In genomic region chr7:99901581-99901980, GRCh38 we compare ENCODE assay signal across 26 cellular contexts. TPM values are rescaled to one million over a fixed set of nuclear protein-coding genes. Genes with fewer than 3 reads are reported as not detected.
A peak's percentile ranks its signal among the peaks of the same experiment; 100 is the strongest.
DNase-seq lines count a peak whose midpoint lies in the region; ATAC-seq, FAIRE-seq and TF ChIP-seq lines count a peak whose summit lies in the region.
"Had no signal": no experiment of that assay in that cellular context is flagged by ENCODE, and none has a peak within 500 bp of the region (broad histone marks: within the 10 kb centered on the region; RNA-seq: fewer than 3 reads in every experiment).

No MANE protein-coding gene starts in this region.

- no peak overlapping the region for H2BK5ac ChIP-seq in H1 (ENCODE audit: low read depth, low read length)

- H3K36me3 ChIP-seq in H1 (ENCODE audit: control insufficient read depth in 2 of 4, insufficient read depth in 4 of 4, low read length in 3 of 4) (no peaks in the 10 kb centered on the region; a peak in 1 of 8 replicates), testis (ENCODE audit: low read depth, missing control alignments) (no peaks in the 10 kb centered on the region)

- TF ChIP-seq POLR2A in H1 (IDR thresholded peaks at IDR 0.05; ENCODE audit: control extremely low read depth in 1 of 2, low read depth in 2 of 2, low read length in 2 of 2) (no peak), testis (IDR thresholded peaks at IDR 0.05) (no peak)

- no peak overlapping the region for H2AK5ac ChIP-seq in H1 (ENCODE audit: low read depth, low read length)

- no peaks in the 10 kb centered on the region for H3K9me3 Mint-ChIP-seq in activated naive CD4-positive, alpha-beta T cell treated with anti-CD3 and anti-CD28 coated beads, Interleukin-2, amount 50 U/mL, for 72 hours
- H3K9me3 Mint-ChIP-seq in activated naive CD4-positive, alpha-beta T cell treated with anti-CD3 and anti-CD28 coated beads, Interleukin-2, amount 10 ng/mL, durations not matched to agents 7 days and 5 days, result no peaks in the 10 kb centered on the region

- no peak overlapping the region for H3K18ac ChIP-seq in H1 (ENCODE audit: extremely low read depth, low read length)

- H4K20me1 ChIP-seq in H1 (replicated peaks in 1 of 2; ENCODE audit: control insufficient read depth in 1 of 2, insufficient read depth in 2 of 2, low read length in 2 of 2), result no peaks in the 10 kb centered on the region

- DNase-seq in activated naive CD4-positive, alpha-beta T cell treated with anti-CD3 and anti-CD28 coated beads, Interleukin-2, amount 50 U/mL, for 72 hours (ENCODE audit: low spot score in 2 of 2), result no peak
- no peak for DNase-seq in activated naive CD4-positive, alpha-beta T cell treated with anti-CD3 and anti-CD28 coated beads, Interleukin-2, amount 10 ng/mL, durations not matched to agents 7 days and 5 days
- no peak for DNase-seq in H1 (ENCODE audit: low read depth in 1 of 2, low spot score in 2 of 2)
- no peak for DNase-seq in left ventricle myocardium superior
- peak; percentile 63 for DNase-seq in testis
- no peak for DNase-seq in GF-D8 (lab: John Stamatoyannopoulos, UW)
- no peak for DNase-seq in COR-L47 (lab: John Stamatoyannopoulos, UW)
- no peak for DNase-seq in SIG-M5 (lab: John Stamatoyannopoulos, UW)
- DNase-seq: DMS153, DND-41, GM23248, NCI-H1092, NCI-H1417 treated with DMSO at 0.1 percent for 48 hours, NCI-H1694 treated with DMSO at 0.1 percent for 48 hours, NCI-H2081, NCI-H2227 treated with DMSO at 0.1 percent for 48 hours, NCI-H526 treated with DMSO at 0.1 percent for 48 hours had no signal

- H3K4me1 ChIP-seq in H1 (replicated peaks in 1 of 4; ENCODE audit: control insufficient read depth in 3 of 4, insufficient read depth in 4 of 4, low read length in 3 of 4) (no peaks in the 10 kb centered on the region), testis (no peaks in the 10 kb centered on the region)
- H3K4me1 ChIP-seq: HAP-1 had no signal

- TF ChIP-seq CTCF in H1 (IDR thresholded peaks at IDR 0.05; ENCODE audit: control extremely low read depth in 1 of 3, insufficient read depth in 1 of 3, low read depth in 1 of 3, low read length in 3 of 3), result no peak
- TF ChIP-seq CTCF in testis (IDR thresholded peaks at IDR 0.05), result no peak

- H4K91ac ChIP-seq in H1 (replicated peaks; ENCODE audit: insufficient read length, low read length), result no peak overlapping the region

- ATAC-seq in activated naive CD4-positive, alpha-beta T cell treated with anti-CD3 and anti-CD28 coated beads, Interleukin-2, amount 50 U/mL, for 72 hours, result no peak
- ATAC-seq in left ventricle myocardium superior, result peak; percentile 90
- ATAC-seq: Panc1, SK-N-SH treated with all-trans-retinoic acid at 6 μM for 48 hours had no signal

- H3K14ac ChIP-seq in H1 (ENCODE audit: insufficient read length), result no peak overlapping the region

- H3K27ac Mint-ChIP-seq in activated naive CD4-positive, alpha-beta T cell treated with anti-CD3 and anti-CD28 coated beads, Interleukin-2, amount 50 U/mL, for 72 hours, result peak overlapping the region; percentile 11 to 16
- H3K27ac Mint-ChIP-seq in activated naive CD4-positive, alpha-beta T cell treated with anti-CD3 and anti-CD28 coated beads, Interleukin-2, amount 10 ng/mL, durations not matched to agents 7 days and 5 days, result no peak overlapping the region
- H3K27ac Mint-ChIP-seq: IgD-negative memory B cell had no signal

- no peak overlapping the region for H2BK120ac ChIP-seq in H1 (replicated peaks; ENCODE audit: low read depth, low read length)

- no peak overlapping the region for H3K23ac ChIP-seq in H1 (ENCODE audit: insufficient read length)

- CTCF ChIA-PET in activated naive CD4-positive, alpha-beta T cell treated with anti-CD3 and anti-CD28 coated beads, Interleukin-2, amount 10 ng/mL, durations not matched to agents 7 days and 5 days (lab: Charles Lee), result no interaction called here
- CTCF ChIA-PET in H1 (lab: Charles Lee; ENCODE audit: partially characterized antibody), result interaction anchor here (1.8 kb wide), 1 partner anchor 13 kb away, joined by 6 read pairs; no protein-coding TSS in a partner anchor

- intact Hi-C loops in left ventricle myocardium superior (cut with micrococcal nuclease) (no loop called here), testis (cut with DNase I; ENCODE audit: low total_unique reads) (no loop called here)

- no peak for TF ChIP-seq EP300 in H1 (IDR thresholded peaks at IDR 0.05; ENCODE audit: borderline replicate concordance in 1 of 2, low read depth in 2 of 2, low read length in 2 of 2)

- no peak overlapping the region for H2BK15ac ChIP-seq in H1 (ENCODE audit: low read length)

- POLR2A ChIA-PET in H1 (lab: Charles Lee; ENCODE audit: partially characterized antibody), result no interaction called here

- no peak overlapping the region for H3K56ac ChIP-seq in H1 (replicated peaks; ENCODE audit: insufficient read length, low read depth, low read length)

- H3K4me3 ChIP-seq in H1 (ENCODE audit: extremely low read depth in 1 of 4, insufficient read depth in 2 of 4, low read depth in 3 of 4, low read length in 4 of 4) (no peak overlapping the region), testis (no peak overlapping the region)
- H3K4me3 ChIP-seq: GM23248, HAP-1 had no signal

- peaks cover 21 to 25% of the 10 kb centered on the region in 2 donors for H3K36me3 Mint-ChIP-seq in activated naive CD4-positive, alpha-beta T cell treated with anti-CD3 and anti-CD28 coated beads, Interleukin-2, amount 50 U/mL, for 72 hours
- peaks cover 63% of the 10 kb centered on the region for H3K36me3 Mint-ChIP-seq in activated naive CD4-positive, alpha-beta T cell treated with anti-CD3 and anti-CD28 coated beads, Interleukin-2, amount 10 ng/mL, durations not matched to agents 7 days and 5 days

- H2BK20ac ChIP-seq in H1 (ENCODE audit: low read length), result no peak overlapping the region

- H2BK12ac ChIP-seq in H1 (ENCODE audit: low read depth, low read length), result no peak overlapping the region

- H3K9ac ChIP-seq in H1 (replicated peaks in 1 of 4; ENCODE audit: extremely low read depth in 1 of 4, low read depth in 3 of 4, low read length in 3 of 4), result no peak overlapping the region; a peak in 1 of 7 replicates
- H3K9ac ChIP-seq: GM23248, KMS-11 had no signal

- H3K23me2 ChIP-seq in H1 (ENCODE audit: low read depth, low read length), result no peaks in the 10 kb centered on the region

- no peak overlapping the region for H4K8ac ChIP-seq in H1 (ENCODE audit: extremely low read depth, insufficient read depth, low read length)

- H3K4ac ChIP-seq in H1 (replicated peaks; ENCODE audit: insufficient read length, low read depth, low read length), result no peak overlapping the region

- peak overlapping the region; percentile 84 for H2AFZ ChIP-seq in H1 (ENCODE audit: low read length)
- H2AFZ ChIP-seq: GM23248 had no signal

- no peak overlapping the region for H4K5ac ChIP-seq in H1 (ENCODE audit: insufficient read length, low read depth, low read length)

- H3K79me1 ChIP-seq in H1 (ENCODE audit: low read depth, low read length), result no peaks in the 10 kb centered on the region

- H3K27ac ChIP-seq in H1 (ENCODE audit: low read depth, low read length) (no peak overlapping the region), testis (peak overlapping the region; percentile 1 to 27)
- H3K27ac ChIP-seq: GM23248, KMS-11, RWPE1 had no signal

- no peaks in the 10 kb centered on the region for H3K9me3 ChIP-seq in H1 (ENCODE audit: insufficient read depth in 2 of 2, low read depth in 1 of 2, low read length in 1 of 2)
- H3K9me3 ChIP-seq in testis, result no peaks in the 10 kb centered on the region
- H3K9me3 ChIP-seq: HAP-1 had no signal

- WGBS in H1 (ENCODE audit: extremely low coverage in 1 of 2, insufficient coverage in 1 of 2, insufficient read length in 1 of 2, insufficient replicate concordance in 2 of 2, low coverage in 1 of 2, low lambda C conversion rate in 2 of 2, missing lambda C conversion rate in 1 of 2), 2 experiments, result 86% methylated on average over 10 of the region's 10 CpGs; no CpG with 5 or more reads in 1 of the 2 experiments
- WGBS in testis, 2 donors, result 70 to 72% methylated on average over 10 of the region's 10 CpGs

- H3K27me3 ChIP-seq in H1 (replicated peaks in 1 of 4; ENCODE audit: control insufficient read depth in 3 of 4, extremely low read depth in 1 of 4, insufficient read depth in 3 of 4, low read length in 3 of 4) (no peaks in the 10 kb centered on the region), testis (no peaks in the 10 kb centered on the region)

- H3K4me2 ChIP-seq in H1 (ENCODE audit: insufficient read depth in 1 of 2, low read depth in 2 of 2, low read length in 2 of 2), result no peak overlapping the region
- H3K4me2 ChIP-seq: KMS-11 had no signal

- TF ChIP-seq RAD21 in H1 (IDR thresholded peaks at IDR 0.05 in 1 of 2, conservative IDR thresholded peaks at IDR 0.05 in 1 of 2; ENCODE audit: low read depth in 2 of 2, low read length in 2 of 2), result no peak

- H3K27me3 Mint-ChIP-seq in activated naive CD4-positive, alpha-beta T cell treated with anti-CD3 and anti-CD28 coated beads, Interleukin-2, amount 10 ng/mL, durations not matched to agents 7 days and 5 days, result no peaks in the 10 kb centered on the region
- H3K27me3 Mint-ChIP-seq: IgD-negative memory B cell had no signal

- H3K4me1 Mint-ChIP-seq in activated naive CD4-positive, alpha-beta T cell treated with anti-CD3 and anti-CD28 coated beads, Interleukin-2, amount 10 ng/mL, durations not matched to agents 7 days and 5 days, result peaks cover 6% of the 10 kb centered on the region

- no peaks in the 10 kb centered on the region for H3K79me2 ChIP-seq in H1 (ENCODE audit: control insufficient read depth in 1 of 2, insufficient read depth in 2 of 2, low read length in 2 of 2)

- FAIRE-seq in H1 (lab: Jason Lieb, UNC), result no peak

- H3K4me3 Mint-ChIP-seq in activated naive CD4-positive, alpha-beta T cell treated with anti-CD3 and anti-CD28 coated beads, Interleukin-2, amount 10 ng/mL, durations not matched to agents 7 days and 5 days, result no peak overlapping the region
- H3K4me3 Mint-ChIP-seq: IgD-negative memory B cell had no signal

RNA-seq across cellular contexts. Expression of gene TRIM4, which starts 17.7 kb away (rescaled TPM):
- 10 to 100 TPM; 25.8 to 28.3 TPM for total RNA-seq in activated naive CD4-positive, alpha-beta T cell treated with anti-CD3 and anti-CD28 coated beads, Interleukin-2, amount 50 U/mL, for 72 hours
- total RNA-seq in H1 (2021; fragmentation: NEBNext Ultra II Directional; extraction: Animal tissue kit (Norgen Biotek cat#: 25700)), result 6.6 and 7.3 TPM in 2 replicates
- polyA plus RNA-seq in H1 (2011; rRNA removed), result 0.02 and 0.03 TPM in 2 replicates
- 0.01 TPM for polyA plus RNA-seq in H1 (2011; cell fraction: cytosol; rRNA removed)
- 0.10 TPM for polyA plus RNA-seq in H1 (2011; cell fraction: nucleus; rRNA removed)
- polyA plus RNA-seq in H1 (2012, experiment 1 of 2), result not detected in 4 replicates
- polyA plus RNA-seq in H1 (2012, experiment 2 of 2), result not detected
- polyA plus RNA-seq in H1 (2013, experiment 1 of 2), result 1.6 TPM
- 1.7 TPM for polyA plus RNA-seq in H1 (2013, experiment 2 of 2)
- 0.06 TPM in 1 of 2 replicates, not detected in the other for polyA minus RNA-seq in H1 (2011; rRNA and poly(A)+ RNA removed)
- polyA minus RNA-seq in H1 (2011; cell fraction: cytosol; rRNA and poly(A)+ RNA removed), result not detected
- polyA minus RNA-seq in H1 (2011; cell fraction: nucleus; rRNA and poly(A)+ RNA removed), result not detected
- 7.1 TPM for total RNA-seq in left ventricle myocardium superior
- 10 to 100 TPM; 56.1 to 59.7 TPM for total RNA-seq in testis
- 26.1 TPM for polyA plus RNA-seq in testis (ENCODE audit: insufficient read depth, low read depth, low replicate concordance)

RNA-seq across cellular contexts. Expression of gene OR2AE1, which starts 24.7 kb away (rescaled TPM):
- total RNA-seq in activated naive CD4-positive, alpha-beta T cell treated with anti-CD3 and anti-CD28 coated beads, Interleukin-2, amount 50 U/mL, for 72 hours, result under 1 TPM in 1 of 2 donors, not detected in 1; 0.31 TPM
- not detected in 2 replicates for total RNA-seq in H1 (2021; fragmentation: NEBNext Ultra II Directional; extraction: Animal tissue kit (Norgen Biotek cat#: 25700))
- not detected in 2 replicates for polyA plus RNA-seq in H1 (2011; rRNA removed)
- not detected for polyA plus RNA-seq in H1 (2011; cell fraction: cytosol; rRNA removed)
- polyA plus RNA-seq in H1 (2011; cell fraction: nucleus; rRNA removed), result not detected
- not detected in 4 replicates for polyA plus RNA-seq in H1 (2012, experiment 1 of 2)
- not detected for polyA plus RNA-seq in H1 (2012, experiment 2 of 2)
- not detected for polyA plus RNA-seq in H1 (2013, experiment 1 of 2)
- not detected for polyA plus RNA-seq in H1 (2013, experiment 2 of 2)
- polyA minus RNA-seq in H1 (2011; rRNA and poly(A)+ RNA removed), result not detected in 2 replicates
- not detected for polyA minus RNA-seq in H1 (2011; cell fraction: cytosol; rRNA and poly(A)+ RNA removed)
- polyA minus RNA-seq in H1 (2011; cell fraction: nucleus; rRNA and poly(A)+ RNA removed), result not detected
- total RNA-seq in left ventricle myocardium superior, result not detected
- not detected for total RNA-seq in testis
- polyA plus RNA-seq in testis (ENCODE audit: insufficient read depth, low read depth, low replicate concordance), result not detected
- total RNA-seq: A172, GM23248 had no signal
- polyA plus RNA-seq: BJ, GM23248, IgD-negative memory B cell had no signal

RNA-seq across cellular contexts. Expression of gene GJC3, which starts 27.8 kb away (rescaled TPM):
- under 1 TPM; 0.68 to 0.89 TPM for total RNA-seq in activated naive CD4-positive, alpha-beta T cell treated with anti-CD3 and anti-CD28 coated beads, Interleukin-2, amount 50 U/mL, for 72 hours
- total RNA-seq in H1 (2021; fragmentation: NEBNext Ultra II Directional; extraction: Animal tissue kit (Norgen Biotek cat#: 25700)), result 2.5 and 3.0 TPM in 2 replicates
- polyA plus RNA-seq in H1 (2011; rRNA removed) (1.7 and 2.7 TPM in 2 replicates), testis (ENCODE audit: insufficient read depth, low read depth, low replicate concordance) (0.79 TPM)
- 2.2 TPM for polyA plus RNA-seq in H1 (2011; cell fraction: cytosol; rRNA removed)
- 1.9 TPM for polyA plus RNA-seq in H1 (2011; cell fraction: nucleus; rRNA removed)
- 0.81 to 3.6 TPM (median 2.4 TPM) in 4 replicates for polyA plus RNA-seq in H1 (2012, experiment 1 of 2)
- 1.3 TPM for polyA plus RNA-seq in H1 (2012, experiment 2 of 2)
- 1.5 TPM for polyA plus RNA-seq in H1 (2013, experiment 1 of 2)
- polyA plus RNA-seq in H1 (2013, experiment 2 of 2), result 1.7 TPM
- polyA minus RNA-seq in H1 (2011; rRNA and poly(A)+ RNA removed), result 0.66 and 1.7 TPM in 2 replicates
- not detected for polyA minus RNA-seq in H1 (2011; cell fraction: cytosol; rRNA and poly(A)+ RNA removed)
- 2.4 TPM for polyA minus RNA-seq in H1 (2011; cell fraction: nucleus; rRNA and poly(A)+ RNA removed)
- total RNA-seq in left ventricle myocardium superior (0.30 TPM), testis (under 1 TPM; 0.43 to 0.71 TPM)
- total RNA-seq: A172, GM23248, NCI-H460 had no signal
- polyA plus RNA-seq: BJ, GM23248, IgD-negative memory B cell had no signal
